Comparison of ENCODE assay signal across 8 cellular contexts in genomic region chr5:147509041-147509709, GRCh38. TPM values are rescaled to one million over a fixed set of nuclear protein-coding genes. Genes with fewer than 3 reads are reported as not detected.
DNase-seq lines count a peak whose midpoint lies in the region; ATAC-seq, FAIRE-seq and TF ChIP-seq lines count a peak whose summit lies in the region.

No MANE protein-coding gene starts in this region.

- no peak for ATAC-seq in GM18867 (IDR thresholded peaks at IDR 0.05; ENCODE audit: unreplicated experiment)
- no peak for ATAC-seq in GM18870 (IDR thresholded peaks at IDR 0.05; ENCODE audit: unreplicated experiment)

- peaks cover 0 to 5% of the 10 kb centered on the region in 2 donors for H3K4me1 ChIP-seq in kidney (ENCODE audit: control insufficient read depth in 1 of 2, insufficient read depth in 1 of 2, low read depth in 1 of 2, low read length in 2 of 2)
- H3K4me1 ChIP-seq in tibial artery, result peaks cover 0 to 25% (median 15%) of the 10 kb centered on the region in 4 donors

- TF ChIP-seq CTCF in astrocyte of the spinal cord (IDR thresholded peaks at IDR 0.05; ENCODE audit: low read depth, low read length) (no peak), kidney (IDR thresholded peaks at IDR 0.05; ENCODE audit: borderline replicate concordance, extremely low read depth, insufficient read depth) (no peak), tibial artery (IDR thresholded peaks at IDR 0.05) (no peak)

- H3K4me3 ChIP-seq in astrocyte of the spinal cord (ENCODE audit: low read depth, low read length), result peak overlapping the region; percentile 93
- peak overlapping the region in 1 of 2 donors; percentile 24 for H3K4me3 ChIP-seq in kidney (ENCODE audit: low read length in 2 of 2)
- H3K4me3 ChIP-seq in tibial artery, result peak overlapping the region; percentile 70 to 83

- no peak for FAIRE-seq in kidney (lab: Jason Lieb, UNC)

- intact Hi-C loops in kidney (cut with DNase I) (no loop called here), tibial artery (cut with DNase I; ENCODE audit: low total_unique reads) (no loop called here)

- peak; percentile 39 for DNase-seq in NCI-H2227 (lab: John Stamatoyannopoulos, UW; ENCODE audit: unreplicated experiment)
- no peak for DNase-seq in NCI-H2227 treated with DMSO at 0.1 percent for 48 hours (lab: John Stamatoyannopoulos, UW)
- DNase-seq in astrocyte of the spinal cord (ENCODE audit: low read depth, low spot score), result no peak
- peak; percentile 69 for DNase-seq in kidney
- peak; percentile 42 to 69 for DNase-seq in tibial artery
- no peak for DNase-seq in RKO (ENCODE audit: low spot score)

- H3K9ac ChIP-seq in kidney (ENCODE audit: low read length in 2 of 2), result no peak overlapping the region

- no peaks in the 10 kb centered on the region for H3K27me3 ChIP-seq in tibial artery

- H3K9me3 ChIP-seq in kidney (ENCODE audit: control insufficient read depth in 1 of 2, low read length in 2 of 2) (no peaks in the 10 kb centered on the region), tibial artery (no peaks in the 10 kb centered on the region)

- in situ Hi-C loops in astrocyte of the spinal cord (cut with HindIII; ENCODE audit: low sequenced_read_pairs), result no loop called here

- H3K36me3 ChIP-seq in kidney (ENCODE audit: control insufficient read depth in 1 of 2, insufficient read depth in 2 of 2, low read length in 2 of 2), result no peaks in the 10 kb centered on the region
- no peaks in the 10 kb centered on the region for H3K36me3 ChIP-seq in tibial artery

- H3K27ac ChIP-seq in kidney (ENCODE audit: low read depth in 2 of 2, low read length in 2 of 2) (no peak overlapping the region), tibial artery (peak overlapping the region; percentile 76 to 79)

RNA-seq across cellular contexts. Expression of gene DPYSL3, which starts 0.7 kb away (rescaled TPM):
- 19.1 TPM for total RNA-seq in kidney
- polyA plus RNA-seq in kidney (ENCODE audit: insufficient read depth, low read depth, low replicate concordance), result 7.1 TPM

Comparison
In these comparisons a context has a peak if more than half of its experiments do, and no peak if none do; other contexts are left out.
1. DNase-seq: peak in NCI-H2227 (single experiment), kidney (single experiment) and tibial artery (2 of 2); none in NCI-H2227 treated with DMSO at 0.1 percent for 48 hours (single experiment), astrocyte of the spinal cord (single experiment) and RKO (single experiment).
2. H3K27ac ChIP-seq: peak in tibial artery (2 of 2); none in kidney (0 of 2).